In the genomic region with DNA sequence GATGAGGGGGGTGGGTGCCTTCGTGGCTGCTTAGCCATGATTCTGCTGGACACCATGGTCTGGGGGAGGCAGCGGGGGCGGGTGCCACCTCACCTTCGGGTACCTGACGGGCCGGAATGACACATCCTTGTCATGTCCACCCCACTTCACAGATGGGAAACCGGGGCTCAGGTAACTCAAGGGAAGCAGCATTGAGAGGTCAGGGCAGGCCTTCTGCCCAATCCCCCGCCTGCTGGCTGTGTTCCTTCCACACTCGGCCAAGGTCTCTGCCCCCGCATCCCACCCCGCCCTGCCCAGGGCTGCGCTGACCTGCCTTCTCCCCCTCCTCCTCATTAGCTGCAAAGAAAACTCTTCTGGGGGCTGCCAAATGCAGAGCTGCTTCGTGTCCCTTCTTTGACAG, we compare ENCODE assay signal across 14 cellular contexts.
A peak's percentile ranks its signal among the peaks of the same experiment; 100 is the strongest.
DNase-seq lines count a peak whose midpoint lies in the region.
"Had no signal": no experiment of that assay in that cellular context is flagged by ENCODE, and none has a peak within 500 bp of the region (broad histone marks: within the 10 kb centered on the region; RNA-seq: fewer than 3 reads in every experiment).

No MANE protein-coding gene starts in this region.

- peak overlapping the region; percentile 66 for H2BK12ac ChIP-seq in neuronal stem cell (ENCODE audit: low read length)

- H3K27me3 ChIP-seq in H7 (ENCODE audit: control insufficient read depth, insufficient read depth, low read length) (no peaks in the 10 kb centered on the region), neuronal stem cell (ENCODE audit: control insufficient read depth in 3 of 3, insufficient read depth in 3 of 3, low read depth in 1 of 3, low read length in 3 of 3) (peaks cover 0 to 6% (median 0%) of the 10 kb centered on the region in 3 experiments)

- no peak overlapping the region for H3K14ac ChIP-seq in neuronal stem cell (ENCODE audit: low read length)

- intact Hi-C loops in cardiac septum (cut with DNase I), result no loop called here

- no peak overlapping the region for H2BK120ac ChIP-seq in neuronal stem cell (ENCODE audit: low read depth, low read length)

- no peak overlapping the region for H3K4me2 ChIP-seq in neuronal stem cell (ENCODE audit: insufficient read depth, low read length, poor library complexity, severe bottlenecking)

- peak overlapping the region; percentile 41 for H3K18ac ChIP-seq in neuronal stem cell (ENCODE audit: low read length)

- H3K9ac ChIP-seq in neuronal stem cell (ENCODE audit: low read depth, low read length, poor library complexity), result no peak overlapping the region
- H3K9ac ChIP-seq: GM23248 had no signal

- no peak overlapping the region for H4K91ac ChIP-seq in neuronal stem cell (ENCODE audit: low read depth, low read length, poor library complexity)

- H3K4me1 ChIP-seq in neuronal stem cell (ENCODE audit: control insufficient read depth in 2 of 2, insufficient read depth in 1 of 2, low read depth in 1 of 2, low read length in 2 of 2), result peaks cover 0 to 12% of the 10 kb centered on the region in 2 donors
- H3K4me1 ChIP-seq: Caco-2 had no signal

- H2AK5ac ChIP-seq in neuronal stem cell (ENCODE audit: low read depth, low read length), result peak overlapping the region; percentile 81

- no peak overlapping the region for H3K23ac ChIP-seq in neuronal stem cell (ENCODE audit: low read depth, low read length, poor library complexity)

- peaks cover 2% of the 10 kb centered on the region for H3K79me1 ChIP-seq in neuronal stem cell (ENCODE audit: low read depth, low read length)

- no peak overlapping the region for H3K4me3 ChIP-seq in H7 (ENCODE audit: insufficient read depth, low read depth, low read length)
- no peak overlapping the region for H3K4me3 ChIP-seq in neuronal stem cell (ENCODE audit: low read length in 2 of 2)
- H3K4me3 ChIP-seq: GM23248 had no signal

- no peak overlapping the region for H2BK5ac ChIP-seq in neuronal stem cell (ENCODE audit: low read length)

- H4K8ac ChIP-seq in neuronal stem cell (ENCODE audit: low read depth, low read length), result no peak overlapping the region

- no peak overlapping the region for H3K27ac ChIP-seq in neuronal stem cell (replicated peaks; ENCODE audit: low read length)
- H3K27ac ChIP-seq: GM23248 had no signal

- H3K4ac ChIP-seq in neuronal stem cell (ENCODE audit: low read length), result no peak overlapping the region

- no peak overlapping the region for H2AFZ ChIP-seq in neuronal stem cell (ENCODE audit: low read length)
- H2AFZ ChIP-seq: GM23248 had no signal

- H3K36me3 ChIP-seq in H7 (replicated peaks; ENCODE audit: control insufficient read depth, insufficient read depth, low read length) (no peaks in the 10 kb centered on the region), neuronal stem cell (replicated peaks in 1 of 2; ENCODE audit: control insufficient read depth in 2 of 2, insufficient read depth in 2 of 2, low read length in 2 of 2) (no peaks in the 10 kb centered on the region)

- WGBS in neuronal stem cell (ENCODE audit: extremely low coverage in 2 of 2, insufficient read length in 2 of 2, insufficient replicate concordance in 1 of 2), 2 donors, result no CpG with 5 or more reads among the region's 13 CpGs

- H2BK15ac ChIP-seq in neuronal stem cell (ENCODE audit: low read length), result peak overlapping the region; percentile 23

- H3K9me3 ChIP-seq in neuronal stem cell (replicated peaks in 1 of 2; ENCODE audit: control insufficient read depth in 2 of 2, insufficient read depth in 1 of 2, low read depth in 1 of 2, low read length in 2 of 2), result no peaks in the 10 kb centered on the region
- H3K9me3 ChIP-seq: Caco-2 had no signal

- DNase-seq in H7 (peak; percentile 50), left kidney (ENCODE audit: low read depth, low spot score) (peak; percentile 60), neuronal stem cell (ENCODE audit: low spot score) (no peak), cardiac septum (ENCODE audit: low spot score) (no peak), islet precursor cell (no peak)
- no peak for DNase-seq in stimulated activated CD4-positive, alpha-beta T cell treated with anti-CD3 and anti-CD28 coated beads, Interleukin-15, amount 100 ng/mL, for 24 hours
- DNase-seq: C1 segment of cervical spinal cord; Caco-2; CD4-positive, CD25-positive, alpha-beta regulatory T cell; CD8-positive, alpha-beta T cell; DMS153; DND-41; GM23248; H9 had no signal

Comparison
In these comparisons a context has a peak if more than half of its experiments do, and no peak if none do; other contexts are left out.
1. DNase-seq: peak in H7 (single experiment) and left kidney (single experiment); none in neuronal stem cell (single experiment), cardiac septum (single experiment), stimulated activated CD4-positive, alpha-beta T cell treated with anti-CD3 and anti-CD28 coated beads, Interleukin-15, amount 100 ng/mL, for 24 hours (single experiment) and islet precursor cell (single experiment).